ENCODE assay signal across 8 cellular contexts in genomic region chr4:100823066-100823992, GRCh38.
DNase-seq lines count a peak whose midpoint lies in the region; ATAC-seq and TF ChIP-seq lines count a peak whose summit lies in the region.

No MANE protein-coding gene starts in this region.

- H3K4me1 Mint-ChIP-seq in chondrocyte (ENCODE audit: low read depth) = peaks cover 18% of the 10 kb centered on the region

- TF ChIP-seq CTCF in GM10248 (IDR thresholded peaks at IDR 0.05; ENCODE audit: control extremely low read depth, extremely low read depth, low read depth, missing control alignments) (no peak), chondrocyte (IDR thresholded peaks at IDR 0.05) (no peak), left ventricle myocardium inferior (IDR thresholded peaks at IDR 0.05; ENCODE audit: borderline replicate concordance) (no peak), sigmoid colon (IDR thresholded peaks at IDR 0.05) (no peak)

- H3K36me3 ChIP-seq in left ventricle myocardium inferior (no peaks in the 10 kb centered on the region), sigmoid colon (no peaks in the 10 kb centered on the region)

- H3K27ac Mint-ChIP-seq in chondrocyte (ENCODE audit: unreplicated experiment) = peak overlapping the region; percentile 8

- H3K4me3 Mint-ChIP-seq in chondrocyte (ENCODE audit: unreplicated experiment) = no peak overlapping the region

- TF ChIP-seq POLR2A in sigmoid colon (IDR thresholded peaks at IDR 0.05) = no peak

- no peaks in the 10 kb centered on the region for H3K27me3 Mint-ChIP-seq in chondrocyte (ENCODE audit: low read depth)

- H3K27me3 ChIP-seq in left ventricle myocardium inferior (ENCODE audit: low read depth) (no peaks in the 10 kb centered on the region), sigmoid colon (no peaks in the 10 kb centered on the region)

- peak; percentile 76 for ATAC-seq in GM19452 (IDR thresholded peaks at IDR 0.05; ENCODE audit: unreplicated experiment)
- ATAC-seq in HG03280 (IDR thresholded peaks at IDR 0.05; ENCODE audit: unreplicated experiment) = peak; percentile 72
- ATAC-seq in sciatic nerve = no peak

- H3K27ac ChIP-seq in left ventricle myocardium inferior (replicated peaks) = no peak overlapping the region
- H3K27ac ChIP-seq in sigmoid colon = no peak overlapping the region

- H3K9me3 ChIP-seq in left ventricle myocardium inferior (replicated peaks) (no peaks in the 10 kb centered on the region), sigmoid colon (no peaks in the 10 kb centered on the region)

- no peak for TF ChIP-seq EP300 in sigmoid colon (IDR thresholded peaks at IDR 0.05)

- H3K4me1 ChIP-seq in left ventricle myocardium inferior (no peaks in the 10 kb centered on the region), sigmoid colon (no peaks in the 10 kb centered on the region)

- H3K4me3 ChIP-seq in left ventricle myocardium inferior (no peak overlapping the region), sigmoid colon (no peak overlapping the region)

- no peaks in the 10 kb centered on the region for H3K9me3 Mint-ChIP-seq in chondrocyte (ENCODE audit: low read depth)

- DNase-seq in GM10248 (ENCODE audit: extremely low spot score) (peak; percentile 9), chondrocyte (ENCODE audit: low spot score) (no peak), left ventricle myocardium inferior (no peak), sigmoid colon (no peak), sciatic nerve (ENCODE audit: low spot score) (no peak)
- no peak for DNase-seq in NK-92 treated with Interleukin-12 subunit alpha and Interleukin-12 subunit beta, amount 100 ng/mL, for 24 hours (lab: John Stamatoyannopoulos, UW)

- intact Hi-C loops in left ventricle myocardium inferior (cut with micrococcal nuclease) = no loop called here
- intact Hi-C loops in sigmoid colon (cut with DNase I) = no loop called here
- intact Hi-C loops in sciatic nerve (cut with DNase I) = no loop called here

- no peaks in the 10 kb centered on the region for H3K36me3 Mint-ChIP-seq in chondrocyte (ENCODE audit: low read depth)

- CTCF ChIA-PET in GM10248 (lab: Yijun Ruan, JAX) = interaction anchor here (1.2 to 2.4 kb wide), 4 partner anchors 12 to 48 kb away, joined by 3 to 11 read pairs (median 6); no protein-coding TSS in a partner anchor

- 84 to 85% methylated on average over 4 of the region's 4 CpGs for WGBS in sigmoid colon, 2 donors

- POLR2A ChIA-PET in GM10248 (lab: Yijun Ruan, JAX) = no interaction called here
